14 cellular contexts compared by ENCODE assay signal in the genomic region with DNA sequence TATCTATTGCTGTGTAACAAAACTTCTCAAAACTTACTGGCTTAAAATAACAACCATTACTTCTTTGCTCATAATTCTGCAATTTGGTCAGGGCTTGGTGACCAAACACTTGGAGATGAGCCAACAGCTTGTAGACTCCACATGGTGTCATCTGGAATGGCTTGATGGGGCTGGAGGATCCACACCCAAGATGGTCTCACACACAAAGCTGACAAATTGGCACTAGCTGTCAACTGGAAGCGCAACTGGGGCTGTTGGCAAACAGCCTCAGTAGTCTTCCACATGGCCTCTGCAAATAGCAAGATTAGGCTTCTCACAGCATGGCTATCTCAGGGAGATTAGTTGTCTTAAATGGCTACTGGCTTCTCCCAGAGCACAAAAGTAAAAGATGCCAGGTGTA. TPM values are rescaled to one million over a fixed set of nuclear protein-coding genes. Genes with fewer than 3 reads are reported as not detected.
A peak's percentile ranks its signal among the peaks of the same experiment; 100 is the strongest.
DNase-seq lines count a peak whose midpoint lies in the region; TF ChIP-seq lines count a peak whose summit lies in the region.
"Had no signal": no experiment of that assay in that cellular context is flagged by ENCODE, and none has a peak within 500 bp of the region (broad histone marks: within the 10 kb centered on the region; RNA-seq: fewer than 3 reads in every experiment).

No MANE protein-coding gene starts in this region.

- H3K4me3 ChIP-seq in epithelial cell of esophagus (ENCODE audit: low read length): no peak overlapping the region
- no peak overlapping the region for H3K4me3 ChIP-seq in HAP-1
- H3K4me3 ChIP-seq: BLaER1 had no signal

- no peaks in the 10 kb centered on the region for H3K36me3 ChIP-seq in HAP-1 (replicated peaks)
- H3K36me3 ChIP-seq: BLaER1 had no signal

- DNase-seq in DMS 273 (lab: John Stamatoyannopoulos, UW; ENCODE audit: unreplicated experiment) (peak; percentile 46), DMS 273 treated with DMSO at 0.1 percent for 48 hours (lab: John Stamatoyannopoulos, UW) (no peak), Daoy (ENCODE audit: low read depth) (peak; percentile 29), NCI-H69 (lab: John Stamatoyannopoulos, UW) (peak; percentile 40), epithelial cell of esophagus (ENCODE audit: low read depth) (peak; percentile 10), DMS153 (lab: John Stamatoyannopoulos, UW) (no peak), HAP-1 (ENCODE audit: low spot score in 2 of 2) (no peak), NCI-H1417 treated with DMSO at 0.1 percent for 48 hours (lab: John Stamatoyannopoulos, UW) (no peak)
- DNase-seq: DMS53, NCI-H1105 treated with DMSO at 0.1 percent for 48 hours, NCI-H2081 treated with DMSO at 0.1 percent for 48 hours, NCI-H510A treated with DMSO at 0.1 percent for 48 hours, Right ventricle myocardium superior had no signal

- H3K27me3 ChIP-seq in HAP-1 (ENCODE audit: low read depth): peaks cover 10% of the 10 kb centered on the region
- H3K27me3 ChIP-seq: BLaER1 had no signal

- in situ Hi-C loops in HAP-1 (cut with MboI; ENCODE audit: low sequenced_read_pairs): no loop called here

- TF ChIP-seq CTCF in epithelial cell of esophagus (IDR thresholded peaks at IDR 0.05; ENCODE audit: insufficient read depth, low read depth, low read length, missing control alignments): no peak

- H3K4me1 ChIP-seq in HAP-1: no peaks in the 10 kb centered on the region
- H3K4me1 ChIP-seq: BLaER1 had no signal

- H3K9me3 ChIP-seq in HAP-1: no peaks in the 10 kb centered on the region
- H3K9me3 ChIP-seq: BLaER1 had no signal

RNA-seq across cellular contexts. Expression of a gene that starts 27.1 kb away (rescaled TPM):
- 57.3 and 67.7 TPM in 2 replicates for total RNA-seq in Daoy (2014; rRNA removed; shearing (Covaris generic))

Comparison
In these comparisons a context has a peak if more than half of its experiments do, and no peak if none do; other contexts are left out.
1. DNase-seq: peak in DMS 273 (single experiment), Daoy (single experiment), NCI-H69 (single experiment) and epithelial cell of esophagus (single experiment); none in DMS 273 treated with DMSO at 0.1 percent for 48 hours (single experiment), DMS153 (single experiment), HAP-1 (0 of 2) and NCI-H1417 treated with DMSO at 0.1 percent for 48 hours (single experiment).